In genomic region chr6:156762547-156762946, GRCh38 we compare ENCODE assay signal across 17 cellular contexts. TPM values are rescaled to one million over a fixed set of nuclear protein-coding genes. Genes with fewer than 3 reads are reported as not detected.
A peak's percentile ranks its signal among the peaks of the same experiment; 100 is the strongest.
DNase-seq lines count a peak whose midpoint lies in the region; ATAC-seq and TF ChIP-seq lines count a peak whose summit lies in the region.
"Had no signal": no experiment of that assay in that cellular context is flagged by ENCODE, and none has a peak within 500 bp of the region (broad histone marks: within the 10 kb centered on the region; RNA-seq: fewer than 3 reads in every experiment).

No MANE protein-coding gene starts in this region.

- H3K79me2 ChIP-seq in mammary epithelial cell (ENCODE audit: insufficient read depth, low read length), result no peaks in the 10 kb centered on the region

- DNase-seq in NCI-H2029 (lab: John Stamatoyannopoulos, UW) (peak; percentile 10), NCI-H2029 treated with DMSO at 0.1 percent for 48 hours (lab: John Stamatoyannopoulos, UW) (no peak), MCF 10A (ENCODE audit: unreplicated experiment) (peak; percentile 5), mammary epithelial cell (no peak), superior temporal gyrus (ENCODE audit: extremely low spot score) (no peak), NCI-H526 (lab: John Stamatoyannopoulos, UW) (no peak)
- DNase-seq: 8988T; CD4-positive, alpha-beta memory T cell; DMS153; DND-41; EL; HCEC 1CT had no signal

- H3K9me3 ChIP-seq in mammary epithelial cell (replicated peaks; ENCODE audit: insufficient read depth, low read length), result no peaks in the 10 kb centered on the region
- H3K9me3 ChIP-seq: BLaER1 had no signal

- no peaks in the 10 kb centered on the region for H3K4me1 ChIP-seq in mammary epithelial cell (ENCODE audit: insufficient read depth, low read length)
- H3K4me1 ChIP-seq: BLaER1 had no signal

- CTCF ChIA-PET in MCF 10A (lab: Yijun Ruan, JAX), result interaction anchor here (0.7 kb wide), 2 partner anchors 11 to 102 kb away, joined by 3 read pairs; no protein-coding TSS in a partner anchor
- CTCF ChIA-PET in mammary epithelial cell (lab: Charles Lee; ENCODE audit: low non-redundant PET), result no interaction called here

- BruUV-seq in MCF 10A (replicated peaks; lab: Mats Ljungman, UMichigan), result no TSS peak
- BruUV-seq in mammary epithelial cell (replicated peaks; lab: Mats Ljungman, UMichigan), result no TSS peak

- no peaks in the 10 kb centered on the region for H4K20me1 ChIP-seq in mammary epithelial cell (ENCODE audit: insufficient read depth, low read length)
- H4K20me1 ChIP-seq: BLaER1 had no signal

- no peak overlapping the region for H3K9ac ChIP-seq in mammary epithelial cell (ENCODE audit: insufficient read depth, low read length)
- H3K9ac ChIP-seq: BLaER1 had no signal

- H3K4me3 Mint-ChIP-seq in MCF 10A (ENCODE audit: unreplicated experiment), result no peak overlapping the region
- H3K4me3 Mint-ChIP-seq: CD14-positive monocyte; CD4-positive, alpha-beta memory T cell had no signal

- TF ChIP-seq CTCF in MCF 10A (IDR thresholded peaks at IDR 0.05; ENCODE audit: unreplicated experiment) (no peak), mammary epithelial cell (conservative IDR thresholded peaks at IDR 0.05 in 1 of 2, IDR thresholded peaks at IDR 0.05 in 1 of 2; ENCODE audit: extremely low read depth in 1 of 2, insufficient read depth in 1 of 2, low read depth in 1 of 2, low read length in 2 of 2) (no peak)

- dilution Hi-C loops in mammary epithelial cell (cut with HindIII; ENCODE audit: low sequenced_read_pairs), result no loop called here

- H3K27me3 Mint-ChIP-seq in MCF 10A (ENCODE audit: insufficient read depth, unreplicated experiment), result no peaks in the 10 kb centered on the region

- H3K27me3 ChIP-seq in mammary epithelial cell (ENCODE audit: insufficient read depth, low read length), result no peaks in the 10 kb centered on the region
- H3K27me3 ChIP-seq: BLaER1 had no signal

- no peak overlapping the region for H2AFZ ChIP-seq in mammary epithelial cell (ENCODE audit: low read depth, low read length)

- peak; percentile 69 for ATAC-seq in esophagus mucosa
- ATAC-seq: GM12878 had no signal

- POLR2A ChIA-PET in MCF 10A (lab: Yijun Ruan, JAX), result interaction anchor here (0.6 to 1.8 kb wide), 2 partner anchors 26 to 42 kb away, joined by 3 to 14 read pairs; no protein-coding TSS in a partner anchor

- no peak overlapping the region for H3K27ac ChIP-seq in mammary epithelial cell (ENCODE audit: insufficient read depth, low read depth, low read length)
- H3K27ac ChIP-seq: BLaER1, HL-60 had no signal

- intact Hi-C loops in MCF 10A (cut with micrococcal nuclease), result no loop called here
- intact Hi-C loops in mammary epithelial cell (cut with micrococcal nuclease), result no loop called here

- H3K27ac Mint-ChIP-seq in MCF 10A (ENCODE audit: low read depth, unreplicated experiment), result no peak overlapping the region
- H3K27ac Mint-ChIP-seq: CD14-positive monocyte; CD4-positive, alpha-beta memory T cell had no signal

- no peaks in the 10 kb centered on the region for H3K9me3 Mint-ChIP-seq in MCF 10A (ENCODE audit: unreplicated experiment)
- H3K9me3 Mint-ChIP-seq: CD14-positive monocyte; CD4-positive, alpha-beta memory T cell had no signal

- in situ Hi-C loops in mammary epithelial cell (cut with MboI; ENCODE audit: low sequenced_read_pairs in 2 of 2), result loop anchor here in 1 of 2 donors (10.0 kb wide), 1 partner anchor 78 kb away; no protein-coding TSS in a partner anchor

- WGBS in mammary epithelial cell (ENCODE audit: low coverage, missing lambda C conversion rate), result 60% methylated on average over 7 of the region's 7 CpGs

- no peaks in the 10 kb centered on the region for H3K4me1 Mint-ChIP-seq in MCF 10A (ENCODE audit: insufficient read depth, unreplicated experiment)
- H3K4me1 Mint-ChIP-seq: CD14-positive monocyte; CD4-positive, alpha-beta memory T cell had no signal

- H3K36me3 Mint-ChIP-seq in MCF 10A (ENCODE audit: insufficient read depth, unreplicated experiment), result no peaks in the 10 kb centered on the region
- H3K36me3 Mint-ChIP-seq: CD14-positive monocyte; CD4-positive, alpha-beta memory T cell had no signal

- H3K4me3 ChIP-seq in mammary epithelial cell (replicated peaks in 1 of 3; ENCODE audit: insufficient read depth in 1 of 3, low read depth in 2 of 3, low read length in 3 of 3), result no peak overlapping the region
- H3K4me3 ChIP-seq: BLaER1, GM12878 had no signal

- H3K36me3 ChIP-seq in mammary epithelial cell (ENCODE audit: insufficient read depth, low read length), result no peaks in the 10 kb centered on the region
- H3K36me3 ChIP-seq: BLaER1 had no signal

- no peak overlapping the region for H3K4me2 ChIP-seq in mammary epithelial cell (ENCODE audit: insufficient read depth, low read depth, low read length)
- H3K4me2 ChIP-seq: BLaER1 had no signal

RNA-seq across cellular contexts. Expression of gene ARID1B, which starts 14.6 kb away (rescaled TPM):
- total RNA-seq in MCF 10A (2022) (62.2 and 63.9 TPM in 2 replicates), mammary epithelial cell (10 to 100 TPM; 42.5 to 53.7 TPM), esophagus mucosa (45.7 TPM)
- 19.7 TPM for polyA plus RNA-seq in mammary epithelial cell
- polyA minus RNA-seq in mammary epithelial cell, result 93.6 TPM

Comparison
In these comparisons a context has a peak if more than half of its experiments do, and no peak if none do; other contexts are left out.
1. DNase-seq: peak in NCI-H2029 (single experiment) and MCF 10A (single experiment); none in NCI-H2029 treated with DMSO at 0.1 percent for 48 hours (single experiment), mammary epithelial cell (single experiment), superior temporal gyrus (single experiment) and NCI-H526 (0 of 2).